ENCODE assay signal across 10 cellular contexts in genomic region chr6:121430514-121431460, GRCh38. TPM values are rescaled to one million over a fixed set of nuclear protein-coding genes. Genes with fewer than 3 reads are reported as not detected.
DNase-seq lines count a peak whose midpoint lies in the region; ATAC-seq, FAIRE-seq and TF ChIP-seq lines count a peak whose summit lies in the region.
"Had no signal": no experiment of that assay in that cellular context is flagged by ENCODE, and none has a peak within 500 bp of the region (broad histone marks: within the 10 kb centered on the region; RNA-seq: fewer than 3 reads in every experiment).

No MANE protein-coding gene starts in this region.

- FAIRE-seq in GM12878 (lab: Jason Lieb, UNC), result no peak

- intact Hi-C loops in GM12878 (cut with micrococcal nuclease; ENCODE audit: unreplicated experiment) (loop anchor here (2.0 to 5.0 kb wide), 2 partner anchors 417 to 602 kb away; no protein-coding TSS in a partner anchor), natural killer cell (cut with micrococcal nuclease) (no loop called here)

- H3K4me1 ChIP-seq in HUES64 (ENCODE audit: insufficient read depth, low read length) (peaks cover 43% of the 10 kb centered on the region), GM12878 (ENCODE audit: control insufficient read depth, insufficient read depth, low read length) (no peaks in the 10 kb centered on the region)

- H3K27ac ChIP-seq in HUES64 (ENCODE audit: low read depth, low read length) (peak overlapping the region; percentile 96), GM12878 (ENCODE audit: control insufficient read depth, insufficient read depth) (no peak overlapping the region)
- H3K27ac ChIP-seq: epithelial cell of prostate had no signal

- POLR2A ChIA-PET in GM12878 (lab: Charles Lee), result interaction anchor here (0.7 kb wide), 1 partner anchor 129 kb away, joined by 3 read pairs; no protein-coding TSS in a partner anchor

- no peak for TF ChIP-seq POLR2A in GM12878 (IDR thresholded peaks at IDR 0.05; ENCODE audit: low read depth, low read length)

- no peak overlapping the region for H3K27ac Mint-ChIP-seq in natural killer cell

- no peaks in the 10 kb centered on the region for H3K36me3 Mint-ChIP-seq in natural killer cell

- H3K27me3 ChIP-seq in HUES64 (ENCODE audit: insufficient read depth, low read length) (no peaks in the 10 kb centered on the region), GM12878 (replicated peaks in 1 of 2; ENCODE audit: control insufficient read depth in 2 of 2, insufficient read depth in 2 of 2, low read length in 1 of 2) (no peaks in the 10 kb centered on the region)

- no peak for ATAC-seq in GM12878
- no peak for ATAC-seq in GM18868 (IDR thresholded peaks at IDR 0.05; ENCODE audit: unreplicated experiment)
- no peak for ATAC-seq in natural killer cell
- ATAC-seq in GM18909 (IDR thresholded peaks at IDR 0.05; ENCODE audit: poor library complexity, unreplicated experiment), result no peak

- RAD21 ChIA-PET in GM12878 (lab: Charles Lee; ENCODE audit: unreplicated experiment), result interaction anchor here (1.2 kb wide), 1 partner anchor 418 kb away, joined by 3 read pairs; no protein-coding TSS in a partner anchor

- DNase-seq in Ammon's horn (ENCODE audit: low spot score), result peak; percentile 63
- no peak for DNase-seq in GM12878 (ENCODE audit: low read depth, low spot score)
- peak; percentile 56 for DNase-seq in kidney glomerular epithelial cell (lab: John Stamatoyannopoulos, UW)
- no peak for DNase-seq in natural killer cell
- no peak for DNase-seq in GOT3 (lab: John Stamatoyannopoulos, UW)

- TF ChIP-seq CTCF in GM12878 (IDR thresholded peaks at IDR 0.05 in 2 of 3, conservative IDR thresholded peaks at IDR 0.05 in 1 of 3; ENCODE audit: control insufficient read depth in 2 of 3, extremely low read depth in 1 of 3, insufficient read depth in 1 of 3, low read depth in 3 of 3, low read length in 3 of 3) (peak; percentile 6 to 51 (median 33); a peak in 3 of 6 replicates), natural killer cell (IDR thresholded peaks at IDR 0.05) (no peak)

- SMC1A ChIA-PET in GM12878 (lab: Charles Lee; ENCODE audit: uncharacterized antibody, unreplicated experiment), result interaction anchor here (0.9 kb wide), 1 partner anchor 421 kb away, joined by 3 read pairs; no protein-coding TSS in a partner anchor

- TF ChIP-seq RAD21 in GM12878 (IDR thresholded peaks at IDR 0.05; ENCODE audit: insufficient read depth, low read depth, low read length), result peak; percentile 73

- peak overlapping the region; percentile 31 for H3K4me3 ChIP-seq in HUES64 (ENCODE audit: low read length)
- no peak overlapping the region for H3K4me3 ChIP-seq in GM12878
- H3K4me3 ChIP-seq: HAP-1 had no signal

- in situ Hi-C loops in GM12878 (cut with MboI), result no loop called here

- peaks cover 2 to 3% of the 10 kb centered on the region in 2 donors for H3K9me3 Mint-ChIP-seq in natural killer cell

- BruUV-seq in GM12878 (replicated peaks; lab: Mats Ljungman, UMichigan), result no TSS peak

- no peaks in the 10 kb centered on the region for H4K20me1 ChIP-seq in GM12878 (ENCODE audit: control insufficient read depth, insufficient read depth)

- H3K36me3 ChIP-seq in HUES64 (ENCODE audit: insufficient read depth, low read length) (no peaks in the 10 kb centered on the region), GM12878 (ENCODE audit: control insufficient read depth in 2 of 2, insufficient read depth in 2 of 2, low read length in 1 of 2) (no peaks in the 10 kb centered on the region)
- H3K36me3 ChIP-seq: HAP-1 had no signal

- H3K4me1 Mint-ChIP-seq in natural killer cell, result no peaks in the 10 kb centered on the region

- no peaks in the 10 kb centered on the region for H3K79me2 ChIP-seq in GM12878 (ENCODE audit: control insufficient read depth, insufficient read depth, low read length)

- no peaks in the 10 kb centered on the region for H3K9me3 ChIP-seq in HUES64 (ENCODE audit: insufficient read depth, low read depth, low read length)
- H3K9me3 ChIP-seq in GM12878 (replicated peaks; ENCODE audit: control insufficient read depth, insufficient read depth, low read length), result no peaks in the 10 kb centered on the region
- H3K9me3 ChIP-seq: HAP-1 had no signal

- no peak overlapping the region for H2AFZ ChIP-seq in GM12878 (ENCODE audit: control insufficient read depth, low read depth, low read length)

- CTCF ChIA-PET in GM12878 (lab: Yijun Ruan, JAX), result interaction anchor here (0.5 to 2.5 kb wide), 3 partner anchors 419 to 1101 kb away, joined by 3 to 10 read pairs (median 5); no protein-coding TSS in a partner anchor

- H3K9ac ChIP-seq in HUES64 (ENCODE audit: low read depth, low read length) (peak overlapping the region; percentile 51), GM12878 (ENCODE audit: control insufficient read depth, insufficient read depth, low read length) (no peak overlapping the region)

- no peak overlapping the region for H3K4me3 Mint-ChIP-seq in natural killer cell

- H3K27me3 Mint-ChIP-seq in natural killer cell (ENCODE audit: low read depth in 2 of 2), result peaks cover 0 to 14% of the 10 kb centered on the region in 2 donors

- 2% methylated on average over 7 of the region's 10 CpGs for WGBS in HUES64
- WGBS in GM12878 (ENCODE audit: insufficient coverage, insufficient replicate concordance, low lambda C conversion rate, missing lambda C conversion rate), result 22% methylated on average over 10 of the region's 10 CpGs

- no peak overlapping the region for H3K4me2 ChIP-seq in GM12878 (ENCODE audit: control insufficient read depth, insufficient read depth)

- no peak for TF ChIP-seq EP300 in GM12878 (IDR thresholded peaks at IDR 0.05; ENCODE audit: borderline replicate concordance in 1 of 2, control insufficient read depth in 1 of 2, low read depth in 2 of 2, low read length in 2 of 2)

TF ChIP-seq in GM12878, 131 proteins besides CTCF, POLR2A, EP300 and RAD21:
- TF ChIP-seq BMI1 (IDR thresholded peaks at IDR 0.05; ENCODE audit: borderline replicate concordance) (no peak), CEBPB (IDR thresholded peaks at IDR 0.05; ENCODE audit: borderline replicate concordance in 1 of 2, low read depth in 2 of 2, low read length in 2 of 2) (no peak), RELB (IDR thresholded peaks at IDR 0.05; ENCODE audit: low read depth) (no peak), SMC3 (IDR thresholded peaks at IDR 0.05; ENCODE audit: borderline replicate concordance, low read length) (peak; percentile 65; the same call in 1 of the 2 replicates), CEBPZ (IDR thresholded peaks at IDR 0.05; ENCODE audit: low read depth, low read length) (no peak)

RNA-seq across cellular contexts. Expression of gene GJA1, which starts 4.7 kb away (rescaled TPM):
- polyA plus RNA-seq in HUES64 (2013, experiment 1 of 2), result 665 TPM
- 644 TPM for polyA plus RNA-seq in HUES64 (2013, experiment 2 of 2)
- 0.21 TPM in 1 of 2 replicates, not detected in the other for total RNA-seq in GM12878 (2013; cell fraction: nucleolus; rRNA removed)
- total RNA-seq in GM12878 (2014; rRNA removed), result not detected in 2 replicates
- not detected in 2 replicates for total RNA-seq in GM12878 (2014; rRNA removed; fragmentation: Illumina TruSeq; extraction: Trizol)
- 0.45 and 0.69 TPM in 2 replicates for total RNA-seq in GM12878 (2021)
- polyA plus RNA-seq in GM12878 (2011; ENCODE audit: low read depth), result not detected
- not detected in 2 replicates for polyA plus RNA-seq in GM12878 (2011; rRNA removed)
- 0.03 TPM in 1 of 2 replicates, not detected in the other for polyA plus RNA-seq in GM12878 (2011; cell fraction: cytosol; rRNA removed)
- polyA plus RNA-seq in GM12878 (2011; cell fraction: nucleus; rRNA removed), result not detected in 2 replicates
- not detected in 2 replicates for polyA plus RNA-seq in GM12878 (2012)
- not detected in 2 replicates for polyA plus RNA-seq in GM12878 (2014; fragmentation: Illumina TruSeq; extraction: Trizol)
- polyA plus RNA-seq in GM12878 (2014; fragmentation: Nextera tagmentation; extraction: Ambion mirVana), result not detected
- polyA plus RNA-seq in GM12878 (2014; rRNA removed), result not detected in 2 replicates
- under 1 TPM; 0.11 TPM for polyA plus RNA-seq in GM12878 (2016; fragmentation: Nextera tagmentation; extraction: Ambion mirVana)
- 0.29 TPM in 1 of 2 replicates, not detected in the other for polyA minus RNA-seq in GM12878 (2011; rRNA and poly(A)+ RNA removed)
- not detected in 2 replicates for polyA minus RNA-seq in GM12878 (2011; cell fraction: cytosol; rRNA and poly(A)+ RNA removed)
- not detected in 2 replicates for polyA minus RNA-seq in GM12878 (2011; cell fraction: nucleus; rRNA and poly(A)+ RNA removed)
- not detected for total RNA-seq in natural killer cell

Comparison
In these comparisons a context has a peak if more than half of its experiments do, and no peak if none do; other contexts are left out.
1. DNase-seq: peak in Ammon's horn (single experiment) and kidney glomerular epithelial cell (single experiment); none in GM12878 (single experiment), natural killer cell (single experiment) and GOT3 (single experiment).